8 cellular contexts compared by ENCODE assay signal in the genomic region with DNA sequence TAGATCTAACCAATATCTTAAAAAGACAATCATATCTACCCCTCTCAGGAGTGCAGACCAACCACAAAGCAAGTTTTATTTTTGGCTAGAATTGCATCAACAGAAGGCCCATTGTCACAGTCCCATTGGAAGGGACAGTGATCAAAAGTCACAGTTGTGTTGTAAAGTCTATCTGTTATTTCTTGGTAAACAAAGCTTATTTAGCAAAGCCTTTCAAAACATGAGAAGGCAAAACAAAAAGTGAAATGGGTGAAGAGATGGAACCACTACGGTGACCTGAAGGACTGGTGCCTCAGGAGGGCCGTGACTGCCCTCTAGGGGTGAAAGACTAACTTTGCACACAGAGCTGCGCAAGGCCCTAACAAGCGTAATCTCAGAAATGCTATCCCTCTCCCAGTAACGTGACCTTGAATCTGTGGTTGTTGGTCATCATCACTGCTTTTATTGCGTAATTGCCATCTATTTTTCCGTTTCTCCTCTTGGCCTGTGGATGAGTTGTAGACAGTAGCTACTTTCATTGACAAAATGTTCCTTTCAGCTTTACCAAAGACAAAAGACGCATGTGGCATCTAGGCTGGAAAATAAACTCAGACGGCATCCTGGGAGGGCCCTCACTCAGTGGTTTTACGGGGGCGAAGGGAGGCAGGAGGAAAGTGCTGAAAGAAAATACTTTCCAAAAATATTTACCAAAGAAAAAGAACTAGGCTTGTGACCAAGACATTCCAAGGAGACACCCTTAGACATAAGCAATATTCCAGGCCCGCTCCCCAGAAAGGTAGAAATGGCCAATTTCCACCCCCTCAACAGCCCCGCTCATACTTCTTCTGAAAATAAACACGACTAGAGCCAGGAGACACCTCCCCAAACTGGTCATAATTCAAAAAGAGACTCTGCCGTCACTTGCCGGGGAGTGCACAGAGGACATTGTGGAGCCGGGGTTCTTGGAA.
DNase-seq lines count a peak whose midpoint lies in the region; ATAC-seq and TF ChIP-seq lines count a peak whose summit lies in the region.

No MANE protein-coding gene starts in this region.

- H3K4me3 Mint-ChIP-seq in T-helper 2 cell treated with Interferon-gamma antibody and Interleukin-4, amounts not matched to agents 5 μg/mL and 100 μg/mL, for 36 hours: peak overlapping the region; percentile 56

- TF ChIP-seq POLR2A in sigmoid colon (IDR thresholded peaks at IDR 0.05): no peak

- H3K27ac ChIP-seq in MM.1S (ENCODE audit: low read length) (no peak overlapping the region), ascending aorta (peak overlapping the region; percentile 64 to 73), right cardiac atrium (ENCODE audit: low read length) (peak overlapping the region; percentile 59), sigmoid colon (peak overlapping the region; percentile 45 to 70 (median 60))

- H2AFZ ChIP-seq in MM.1S (ENCODE audit: low read length): peak overlapping the region; percentile 81

- H3K79me2 ChIP-seq in MM.1S (ENCODE audit: low read length): no peaks in the 10 kb centered on the region

- H3K9me3 Mint-ChIP-seq in T-helper 2 cell treated with Interferon-gamma antibody and Interleukin-4, amounts not matched to agents 5 μg/mL and 100 μg/mL, for 36 hours: no peaks in the 10 kb centered on the region

- no peaks in the 10 kb centered on the region for H3F3A ChIP-seq in MM.1S (ENCODE audit: insufficient read depth, low read length)

- H3K27ac Mint-ChIP-seq in T-helper 2 cell treated with Interferon-gamma antibody and Interleukin-4, amounts not matched to agents 5 μg/mL and 100 μg/mL, for 36 hours: peak overlapping the region; percentile 12

- peak in 1 of 4 donors; percentile 64 for TF ChIP-seq EP300 in sigmoid colon (IDR thresholded peaks at IDR 0.05)

- peaks cover 14% of the 10 kb centered on the region for H3K4me1 Mint-ChIP-seq in T-helper 2 cell treated with Interferon-gamma antibody and Interleukin-4, amounts not matched to agents 5 μg/mL and 100 μg/mL, for 36 hours (ENCODE audit: low read depth)

- no peaks in the 10 kb centered on the region for H4K20me1 ChIP-seq in MM.1S (ENCODE audit: insufficient read depth, low read length)

- intact Hi-C loops in ascending aorta (cut with DNase I) (loop anchor here (1.0 to 5.0 kb wide), 3 partner anchors 81 to 144 kb away; partner anchors contain the start of gene FRMD4B), right cardiac atrium (cut with DNase I) (loop anchor here in 3 of 4 donors (2.0 to 5.0 kb wide), 3 partner anchors 144 to 366 kb away; no protein-coding TSS in a partner anchor), sigmoid colon (cut with DNase I) (loop anchor here (1.0 to 5.0 kb wide), 2 partner anchors 145 to 361 kb away; no protein-coding TSS in a partner anchor)

- H3K27me3 ChIP-seq in MM.1S (replicated peaks; ENCODE audit: insufficient read depth, low read length) (no peaks in the 10 kb centered on the region), ascending aorta (no peaks in the 10 kb centered on the region), right cardiac atrium (ENCODE audit: control insufficient read depth, insufficient read depth) (no peaks in the 10 kb centered on the region), sigmoid colon (no peaks in the 10 kb centered on the region)

- no peaks in the 10 kb centered on the region for H3K9me3 ChIP-seq in MM.1S (replicated peaks; ENCODE audit: insufficient read depth, low read length)
- H3K9me3 ChIP-seq in ascending aorta: no peaks in the 10 kb centered on the region
- H3K9me3 ChIP-seq in right cardiac atrium (ENCODE audit: control insufficient read depth, low read length): no peaks in the 10 kb centered on the region
- no peaks in the 10 kb centered on the region for H3K9me3 ChIP-seq in sigmoid colon

- 24% methylated on average over 17 of the region's 17 CpGs for WGBS in right cardiac atrium
- whole genome bisulfite sequencing in sigmoid colon, 2 donors: 39 to 43% methylated on average over 17 of the region's 17 CpGs

- DNase-seq in HCEC 1CT (peak; percentile 88), MM.1S (peak; percentile 83), ascending aorta (ENCODE audit: low spot score in 2 of 2) (peak; percentile 35 to 82), right cardiac atrium (peak; percentile 73 to 82 (median 79)), sigmoid colon (peak; percentile 90), cortex of kidney (lab: John Stamatoyannopoulos, UW) (no peak)
- DNase-seq in T-helper 2 cell treated with Interferon-gamma antibody and Interleukin-4, amounts not matched to agents 5 μg/mL and 100 μg/mL, for 36 hours (ENCODE audit: low spot score): peak; percentile 71

- H3K27me3 Mint-ChIP-seq in T-helper 2 cell treated with Interferon-gamma antibody and Interleukin-4, amounts not matched to agents 5 μg/mL and 100 μg/mL, for 36 hours (ENCODE audit: low read depth): no peaks in the 10 kb centered on the region

- peak; percentile 95 to 97 for ATAC-seq in right cardiac atrium

- peak overlapping the region; percentile 11; the same call in 1 of the 2 replicates for H3K9ac ChIP-seq in MM.1S (ENCODE audit: low read length)

- TF ChIP-seq CTCF in GM12875 (IDR thresholded peaks at IDR 0.05; ENCODE audit: borderline replicate concordance, insufficient read depth, low read depth, low read length) (peak; percentile 91), MM.1S (IDR thresholded peaks at IDR 0.05; ENCODE audit: low read length) (peak; percentile 94), ascending aorta (IDR thresholded peaks at IDR 0.05) (peak; percentile 87 to 92 (median 88)), sigmoid colon (IDR thresholded peaks at IDR 0.05) (peak; percentile 63 to 87 (median 84))

- no peak overlapping the region for H3K4me3 ChIP-seq in GM12875 (ENCODE audit: low read depth, low read length)
- peak overlapping the region; percentile 27; the same call in 1 of the 2 replicates for H3K4me3 ChIP-seq in MM.1S (ENCODE audit: low read length)
- H3K4me3 ChIP-seq in ascending aorta: peak overlapping the region in 1 of 2 donors; percentile 3
- no peak overlapping the region for H3K4me3 ChIP-seq in right cardiac atrium (ENCODE audit: low read length)
- H3K4me3 ChIP-seq in sigmoid colon: no peak overlapping the region

- H3K36me3 Mint-ChIP-seq in T-helper 2 cell treated with Interferon-gamma antibody and Interleukin-4, amounts not matched to agents 5 μg/mL and 100 μg/mL, for 36 hours (ENCODE audit: low read depth): no peaks in the 10 kb centered on the region

- H3K36me3 ChIP-seq in MM.1S (replicated peaks; ENCODE audit: insufficient read depth, low read length): no peaks in the 10 kb centered on the region
- H3K36me3 ChIP-seq in ascending aorta: no peaks in the 10 kb centered on the region
- no peaks in the 10 kb centered on the region for H3K36me3 ChIP-seq in sigmoid colon

- peak overlapping the region; percentile 64 for H3K4me2 ChIP-seq in MM.1S (ENCODE audit: low read depth, low read length)

- H3K4me1 ChIP-seq in MM.1S (ENCODE audit: low read length) (peaks cover 4% of the 10 kb centered on the region), ascending aorta (peaks cover 0 to 7% of the 10 kb centered on the region in 2 donors), right cardiac atrium (ENCODE audit: control insufficient read depth, insufficient read depth, low read length) (no peaks in the 10 kb centered on the region), sigmoid colon (peaks cover 0 to 17% (median 13%) of the 10 kb centered on the region in 4 donors)

- H3K9me2 ChIP-seq in MM.1S (replicated peaks; ENCODE audit: insufficient read depth, low read length): no peaks in the 10 kb centered on the region
